ENCODE assay signal across 1 cellular context in genomic region chr7:80496586-80496985, GRCh38.
TF ChIP-seq lines count a peak whose summit lies in the region.

No MANE protein-coding gene starts in this region.

TF ChIP-seq in IMR-90, 13 proteins besides CTCF, POLR2A, EP300 and RAD21 (continued from another document):
- TF ChIP-seq MXI1 (IDR thresholded peaks at IDR 0.05; ENCODE audit: borderline replicate concordance, low read depth, low read length) (no peak), RFX5 (IDR thresholded peaks at IDR 0.05; ENCODE audit: low read depth, low read length) (no peak)
